In genomic region chr16:82756283-82756599, GRCh38 we compare ENCODE assay signal across 15 cellular contexts.
DNase-seq lines count a peak whose midpoint lies in the region; FAIRE-seq and TF ChIP-seq lines count a peak whose summit lies in the region.
"Had no signal": no experiment of that assay in that cellular context is flagged by ENCODE, and none has a peak within 500 bp of the region (broad histone marks: within the 10 kb centered on the region; RNA-seq: fewer than 3 reads in every experiment).

No MANE protein-coding gene starts in this region.

- no peak overlapping the region for H3K56ac ChIP-seq in H9 (ENCODE audit: insufficient read length, low read depth, low read length)

- H3K9me2 ChIP-seq in SK-N-SH: no peaks in the 10 kb centered on the region

- H2BK20ac ChIP-seq in H9 (ENCODE audit: low read depth, low read length, poor library complexity, severe bottlenecking): no peak overlapping the region

- H2BK15ac ChIP-seq in H9 (ENCODE audit: low read depth, low read length): no peak overlapping the region

- DNase-seq in EL (peak; percentile 55), SK-N-SH (no peak), fibroblast of the aortic adventitia (ENCODE audit: low read depth) (peak; percentile 67), pulmonary artery endothelial cell (ENCODE audit: low read depth, low spot score) (peak; percentile 91), AG08395 (ENCODE audit: low spot score) (no peak), anterior cingulate cortex (lab: John Stamatoyannopoulos, UW) (no peak), H9 (no peak), GM12891 (ENCODE audit: insufficient read length, low spot score) (no peak)
- DNase-seq: activated T-cell treated with anti-CD3 and anti-CD28 coated beads, Interleukin-2, amount 50 U/mL, for 72 hours; lower lobe of right lung; ovary; small intestine; stimulated activated CD4-positive, alpha-beta T cell treated with anti-CD3 and anti-CD28 coated beads, Interleukin-4, amount 100 ng/mL, for 1 hour; uterus had no signal

- no peak overlapping the region for H3T11ph ChIP-seq in H9 (ENCODE audit: low read length)

- no peak for TF ChIP-seq POLR2A in GM12891 (IDR thresholded peaks at IDR 0.05; ENCODE audit: low read depth, low read length)

- peak overlapping the region; percentile 48; the same call in 1 of the 2 replicates for H3K4me2 ChIP-seq in SK-N-SH
- no peak overlapping the region for H3K4me2 ChIP-seq in H9 (ENCODE audit: insufficient read depth, insufficient read length, low read length)

- no peak; a peak in 1 of 4 replicates for TF ChIP-seq EP300 in SK-N-SH (IDR thresholded peaks at IDR 0.05; ENCODE audit: borderline replicate concordance in 1 of 2, low read depth in 1 of 2, low read length in 1 of 2)

- H3K27ac ChIP-seq in SK-N-SH (ENCODE audit: low read depth in 2 of 2, low read length in 1 of 2): peak overlapping the region in 1 of 2 experiments; percentile 84; a peak in 2 of 4 replicates
- no peak overlapping the region for H3K27ac ChIP-seq in H9 (ENCODE audit: insufficient read length, low read depth, low read length)
- H3K27ac ChIP-seq: lower lobe of right lung, ovary, uterus had no signal

- H3K79me2 ChIP-seq in SK-N-SH (ENCODE audit: insufficient read depth) (peaks cover 9% of the 10 kb centered on the region), H9 (ENCODE audit: insufficient read depth, low read length) (no peaks in the 10 kb centered on the region)

- peaks cover 0 to 10% of the 10 kb centered on the region in 2 experiments; a peak in 2 of 4 replicates for H3K4me1 ChIP-seq in SK-N-SH (ENCODE audit: control insufficient read depth in 1 of 2, insufficient read depth in 2 of 2, low read depth in 1 of 2, low read length in 1 of 2)
- no peaks in the 10 kb centered on the region; the same call in 1 of the 2 replicates for H3K4me1 ChIP-seq in H9 (ENCODE audit: insufficient read depth, low read length)
- H3K4me1 ChIP-seq: uterus had no signal

- no peaks in the 10 kb centered on the region for H3K27me3 ChIP-seq in SK-N-SH (ENCODE audit: insufficient read depth)
- H3K27me3 ChIP-seq in H9 (ENCODE audit: insufficient read depth, low read length): no peaks in the 10 kb centered on the region
- H3K27me3 ChIP-seq: ovary, uterus had no signal

- no peak overlapping the region for H3K4me3 Mint-ChIP-seq in H9
- H3K4me3 Mint-ChIP-seq: activated T-cell treated with anti-CD3 and anti-CD28 coated beads, Interleukin-2, amount 50 U/mL, for 72 hours had no signal

- no peaks in the 10 kb centered on the region for H3K27me3 Mint-ChIP-seq in H9 (ENCODE audit: low read depth)

- H3K9me3 ChIP-seq in SK-N-SH (no peaks in the 10 kb centered on the region), H9 (ENCODE audit: control insufficient read depth, low read depth, low read length) (no peaks in the 10 kb centered on the region)
- H3K9me3 ChIP-seq: lower lobe of right lung, ovary, uterus had no signal

- H3K9ac ChIP-seq in SK-N-SH (no peak overlapping the region; the same call in 1 of the 2 replicates), H9 (ENCODE audit: extremely low read depth, insufficient read length, low read length) (no peak overlapping the region)

- no peak overlapping the region for H4K8ac ChIP-seq in H9 (replicated peaks; ENCODE audit: insufficient read length, low read depth, low read length)

- no peak for TF ChIP-seq RAD21 in SK-N-SH (IDR thresholded peaks at IDR 0.05; ENCODE audit: low read length)

- CTCF ChIA-PET in SK-N-SH (lab: Yijun Ruan, JAX): interaction anchor here (0.6 to 1.0 kb wide), 2 partner anchors 8 to 45 kb away, joined by 3 read pairs; no protein-coding TSS in a partner anchor

- peaks cover 0 to 1% (median 0%) of the 10 kb centered on the region in 3 experiments; a peak in 1 of 7 replicates for H3K36me3 Mint-ChIP-seq in H9 (ENCODE audit: insufficient read depth in 1 of 3, low read depth in 3 of 3)

- whole genome bisulfite sequencing in SK-N-SH (ENCODE audit: low lambda C conversion rate): 18% methylated on average over 3 of the region's 3 CpGs
- WGBS in H9 (ENCODE audit: extremely low coverage, insufficient read length, low lambda C conversion rate): no CpG with 5 or more reads among the region's 3 CpGs

- H3K14ac ChIP-seq in H9 (ENCODE audit: insufficient read depth, low read length): no peak overlapping the region

- H3F3A ChIP-seq in SK-N-SH (replicated peaks; ENCODE audit: insufficient read depth): peaks cover 21% of the 10 kb centered on the region

- H3K23me2 ChIP-seq in H9 (ENCODE audit: insufficient read length, low read depth, low read length, poor library complexity, severe bottlenecking): no peaks in the 10 kb centered on the region

- no peak overlapping the region for H2BK120ac ChIP-seq in H9 (ENCODE audit: low read depth, low read length, poor library complexity, severe bottlenecking)

- H3K79me1 ChIP-seq in H9 (ENCODE audit: insufficient read depth, low read depth, low read length, poor library complexity, severe bottlenecking): no peaks in the 10 kb centered on the region

- TF ChIP-seq CTCF in SK-N-SH (IDR thresholded peaks at IDR 0.05) (no peak), fibroblast of the aortic adventitia (IDR thresholded peaks at IDR 0.05; ENCODE audit: insufficient read depth, low read length) (no peak), H9 (conservative IDR thresholded peaks at IDR 0.05) (no peak)

- H4K5ac ChIP-seq in H9 (ENCODE audit: insufficient read length, low read depth, low read length): no peak overlapping the region

- H2AK5ac ChIP-seq in H9 (ENCODE audit: insufficient read length, low read length): no peak overlapping the region

- no peak overlapping the region for H2BK5ac ChIP-seq in H9 (ENCODE audit: insufficient read length, low read length)

- H4K91ac ChIP-seq in H9 (ENCODE audit: insufficient read length, low read depth, low read length): no peak overlapping the region

- H4K20me1 ChIP-seq in SK-N-SH (ENCODE audit: insufficient read depth) (no peaks in the 10 kb centered on the region), H9 (ENCODE audit: control insufficient read depth, insufficient read depth, insufficient read length) (no peaks in the 10 kb centered on the region)

- FAIRE-seq in GM12891 (lab: Jason Lieb, UNC): no peak
- FAIRE-seq: frontal cortex, small intestine had no signal

- no peak overlapping the region for H3K18ac ChIP-seq in H9 (ENCODE audit: insufficient read length, low read depth, low read length)

- H3K9me3 Mint-ChIP-seq in H9: peaks cover 0 to 6% of the 10 kb centered on the region in 2 experiments; a peak in 2 of 5 replicates

- no peak overlapping the region for H3K4ac ChIP-seq in H9 (ENCODE audit: low read depth, low read length)

- H3K4me1 Mint-ChIP-seq in H9: peaks cover 22 to 24% of the 10 kb centered on the region in 2 experiments

- POLR2A ChIA-PET in SK-N-SH (lab: Yijun Ruan, JAX): no interaction called here

- H2BK12ac ChIP-seq in H9 (ENCODE audit: insufficient read length, low read depth, low read length): no peak overlapping the region

- H2AFZ ChIP-seq in SK-N-SH (ENCODE audit: low read depth) (no peak overlapping the region), H9 (ENCODE audit: low read length) (no peak overlapping the region)

- no peaks in the 10 kb centered on the region for H3K36me3 ChIP-seq in SK-N-SH (replicated peaks in 1 of 2; ENCODE audit: control insufficient read depth in 1 of 2, insufficient read depth in 2 of 2, low read length in 1 of 2)
- H3K36me3 ChIP-seq: lower lobe of right lung, ovary, uterus had no signal

- no peak overlapping the region for H3K23ac ChIP-seq in H9 (ENCODE audit: insufficient read length, low read depth, low read length)

- H3K4me3 ChIP-seq in SK-N-SH (ENCODE audit: low read depth in 2 of 2, low read length in 1 of 2) (no peak overlapping the region), fibroblast of the aortic adventitia (ENCODE audit: low read depth, low read length) (no peak overlapping the region)
- H3K4me3 ChIP-seq: lower lobe of right lung, ovary, uterus had no signal

- H3K27ac Mint-ChIP-seq in H9: peak overlapping the region in 1 of 3 experiments; percentile 72; a peak in 1 of 7 replicates
- H3K27ac Mint-ChIP-seq: activated T-cell treated with anti-CD3 and anti-CD28 coated beads, Interleukin-2, amount 50 U/mL, for 72 hours had no signal

TF ChIP-seq in SK-N-SH, 30 proteins besides CTCF, POLR2A, EP300 and RAD21:
- no peak for TF ChIP-seq TAF1 (IDR thresholded peaks at IDR 0.05; ENCODE audit: borderline replicate concordance, low read depth, low read length)
- TF ChIP-seq TCF12 (IDR thresholded peaks at IDR 0.05): peak; percentile 21; the same call in 1 of the 2 replicates
- TF ChIP-seq PBX3 (IDR thresholded peaks at IDR 0.05): no peak
- peak; percentile 50; the same call in 1 of the 2 replicates for TF ChIP-seq FOSL2 (IDR thresholded peaks at IDR 0.05; ENCODE audit: borderline replicate concordance, low read depth)
- TF ChIP-seq JUND (IDR thresholded peaks at IDR 0.05): peak; percentile 47
- TF ChIP-seq MEF2A (IDR thresholded peaks at IDR 0.05; ENCODE audit: borderline replicate concordance, low read depth): peak; percentile 63; the same call in 1 of the 2 replicates

TF ChIP-seq in GM12891, 5 proteins besides CTCF, POLR2A, EP300 and RAD21:
- TF ChIP-seq SPI1 (IDR thresholded peaks at IDR 0.05; ENCODE audit: low read depth, low read length): no peak
- TF ChIP-seq POLR2AphosphoS5 (IDR thresholded peaks at IDR 0.05; ENCODE audit: low read depth, low read length): no peak
- no peak for TF ChIP-seq TAF1 (IDR thresholded peaks at IDR 0.05; ENCODE audit: low read depth, low read length)
- TF ChIP-seq PAX5 (IDR thresholded peaks at IDR 0.05; ENCODE audit: insufficient read depth, low read length, severe bottlenecking): no peak
- TF ChIP-seq POU2F2 (IDR thresholded peaks at IDR 0.05; ENCODE audit: low read depth, low read length): no peak

Comparison
In these comparisons a context has a peak if more than half of its experiments do, and no peak if none do; other contexts are left out.
1. DNase-seq: peak in EL (single experiment), fibroblast of the aortic adventitia (single experiment) and pulmonary artery endothelial cell (single experiment); none in SK-N-SH (single experiment), AG08395 (single experiment), anterior cingulate cortex (0 of 58), H9 (single experiment) and GM12891 (single experiment).